1 cellular context compared by ENCODE assay signal in the genomic region with DNA sequence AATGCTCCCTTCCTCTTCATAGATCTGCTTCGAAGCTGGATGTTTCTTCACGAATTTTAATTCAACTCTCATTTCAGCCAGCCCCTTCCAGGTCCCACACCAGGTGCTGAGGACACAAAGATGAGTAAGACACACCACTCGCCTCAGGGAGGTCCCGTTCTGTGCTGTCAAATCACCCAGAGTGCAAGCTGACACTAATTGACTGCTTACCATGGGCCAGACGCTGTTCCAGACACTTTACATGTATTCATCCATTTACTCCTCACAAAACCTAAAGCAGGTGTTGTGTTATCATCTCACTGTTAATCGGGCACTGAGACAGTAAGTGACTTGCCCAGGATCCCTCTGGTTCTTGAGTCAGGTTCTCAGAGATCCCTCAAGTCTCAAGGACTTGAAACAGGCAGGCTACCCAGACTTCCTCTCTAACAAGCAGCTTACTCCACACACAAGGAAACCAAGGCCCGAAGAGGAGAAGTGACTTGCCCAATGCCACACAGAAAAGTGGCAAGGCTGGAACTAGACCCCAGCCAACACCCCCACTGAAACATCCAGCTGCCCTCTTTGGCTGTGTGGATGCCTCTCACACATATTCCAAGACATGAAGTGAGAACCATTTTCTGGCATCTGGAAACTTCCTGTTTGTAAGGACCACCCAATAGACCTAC.
TF ChIP-seq lines count a peak whose summit lies in the region.

No MANE protein-coding gene starts in this region.

TF ChIP-seq in SK-N-SH treated with all-trans-retinoic acid at 6 μM for 48 hours, 23 proteins besides CTCF, POLR2A, EP300 and RAD21 (continued from another document):
- TF ChIP-seq, protein P1, sequence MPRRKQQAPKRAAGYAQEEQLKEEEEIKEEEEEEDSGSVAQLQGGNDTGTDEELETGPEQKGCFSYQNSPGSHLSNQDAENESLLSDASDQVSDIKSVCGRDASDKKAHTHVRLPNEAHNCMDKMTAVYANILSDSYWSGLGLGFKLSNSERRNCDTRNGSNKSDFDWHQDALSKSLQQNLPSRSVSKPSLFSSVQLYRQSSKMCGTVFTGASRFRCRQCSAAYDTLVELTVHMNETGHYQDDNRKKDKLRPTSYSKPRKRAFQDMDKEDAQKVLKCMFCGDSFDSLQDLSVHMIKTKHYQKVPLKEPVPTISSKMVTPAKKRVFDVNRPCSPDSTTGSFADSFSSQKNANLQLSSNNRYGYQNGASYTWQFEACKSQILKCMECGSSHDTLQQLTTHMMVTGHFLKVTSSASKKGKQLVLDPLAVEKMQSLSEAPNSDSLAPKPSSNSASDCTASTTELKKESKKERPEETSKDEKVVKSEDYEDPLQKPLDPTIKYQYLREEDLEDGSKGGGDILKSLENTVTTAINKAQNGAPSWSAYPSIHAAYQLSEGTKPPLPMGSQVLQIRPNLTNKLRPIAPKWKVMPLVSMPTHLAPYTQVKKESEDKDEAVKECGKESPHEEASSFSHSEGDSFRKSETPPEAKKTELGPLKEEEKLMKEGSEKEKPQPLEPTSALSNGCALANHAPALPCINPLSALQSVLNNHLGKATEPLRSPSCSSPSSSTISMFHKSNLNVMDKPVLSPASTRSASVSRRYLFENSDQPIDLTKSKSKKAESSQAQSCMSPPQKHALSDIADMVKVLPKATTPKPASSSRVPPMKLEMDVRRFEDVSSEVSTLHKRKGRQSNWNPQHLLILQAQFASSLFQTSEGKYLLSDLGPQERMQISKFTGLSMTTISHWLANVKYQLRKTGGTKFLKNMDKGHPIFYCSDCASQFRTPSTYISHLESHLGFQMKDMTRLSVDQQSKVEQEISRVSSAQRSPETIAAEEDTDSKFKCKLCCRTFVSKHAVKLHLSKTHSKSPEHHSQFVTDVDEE (CRISPR knock-in tag; IDR thresholded peaks at IDR 0.05), result no peak
- no peak for TF ChIP-seq BACH2 (CRISPR knock-in tag; IDR thresholded peaks at IDR 0.05; ENCODE audit: borderline replicate concordance)
